20 cellular contexts compared by ENCODE assay signal in the genomic region with DNA sequence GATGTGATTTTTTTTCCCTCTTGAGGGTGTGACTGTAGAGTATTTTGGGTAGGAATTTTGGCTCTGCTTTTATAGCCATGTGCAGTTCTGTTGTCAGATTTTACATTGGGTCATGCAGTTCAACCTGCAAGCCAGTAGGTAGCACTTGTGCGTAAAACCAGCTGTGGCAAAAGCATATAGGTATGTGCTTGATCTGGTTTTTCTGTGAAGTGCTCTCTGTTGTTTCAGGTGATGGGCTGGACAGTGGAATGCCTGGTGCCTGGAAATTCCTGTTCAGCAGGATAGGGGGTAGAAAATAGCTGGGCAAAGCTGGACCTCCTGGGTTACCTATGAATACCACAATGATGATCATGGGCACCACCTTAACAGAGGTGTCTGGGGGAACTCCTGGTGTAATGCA.
DNase-seq lines count a peak whose midpoint lies in the region; ATAC-seq, FAIRE-seq and TF ChIP-seq lines count a peak whose summit lies in the region.
"Had no signal": no experiment of that assay in that cellular context is flagged by ENCODE, and none has a peak within 500 bp of the region (broad histone marks: within the 10 kb centered on the region; RNA-seq: fewer than 3 reads in every experiment).

No MANE protein-coding gene starts in this region.

- H3K27me3 Mint-ChIP-seq in GM23338 (ENCODE audit: insufficient read depth, low read depth, poor library complexity) (no peaks in the 10 kb centered on the region), endodermal cell (ENCODE audit: insufficient read depth) (no peaks in the 10 kb centered on the region)
- H3K27me3 Mint-ChIP-seq: activated CD4-positive, alpha-beta T cell treated with anti-CD3 and anti-CD28 coated beads, Interleukin-2, amount 10 ng/mL, durations not matched to agents 7 days and 5 days; natural killer cell treated with Interleukin-12 subunit alpha and Interleukin-12 subunit beta and Interleukin-15 and Interleukin-18, amount 100 ng/mL, for 72 hours had no signal

- H2AK5ac ChIP-seq in trophoblast cell (ENCODE audit: low read length), result no peak overlapping the region

- no peak overlapping the region for H2BK12ac ChIP-seq in trophoblast cell (ENCODE audit: low read length)

- ATAC-seq in GM23338, result no peak
- ATAC-seq in HG03175 (IDR thresholded peaks at IDR 0.05; ENCODE audit: unreplicated experiment), result no peak
- ATAC-seq in HG03280 (IDR thresholded peaks at IDR 0.05; ENCODE audit: unreplicated experiment), result no peak
- ATAC-seq: natural killer cell treated with Interleukin-12 subunit alpha and Interleukin-12 subunit beta and Interleukin-15 and Interleukin-18, amount 100 ng/mL, for 72 hours had no signal

- H3K36me3 Mint-ChIP-seq in GM23338 (ENCODE audit: low read depth) (peaks cover 7% of the 10 kb centered on the region), endodermal cell (ENCODE audit: low read depth) (no peaks in the 10 kb centered on the region)
- H3K36me3 Mint-ChIP-seq: brain; natural killer cell treated with Interleukin-12 subunit alpha and Interleukin-12 subunit beta and Interleukin-15 and Interleukin-18, amount 100 ng/mL, for 72 hours had no signal

- no peak overlapping the region for H2BK5ac ChIP-seq in trophoblast cell (ENCODE audit: low read depth, low read length, poor library complexity)

- peak overlapping the region; percentile 72; the same call in 1 of the 2 replicates for H2AFZ ChIP-seq in GM23338
- peak overlapping the region; percentile 51; the same call in 1 of the 2 replicates for H2AFZ ChIP-seq in OCI-LY1 (ENCODE audit: low read length)
- no peak overlapping the region for H2AFZ ChIP-seq in trophoblast cell (ENCODE audit: insufficient read depth, low read length, poor library complexity)

- peaks cover 4% of the 10 kb centered on the region for H3K79me1 ChIP-seq in trophoblast cell (ENCODE audit: low read length)

- H3K4me1 ChIP-seq in GM23338 (ENCODE audit: insufficient read depth) (no peaks in the 10 kb centered on the region), OCI-LY1 (ENCODE audit: insufficient read depth, low read length, severe bottlenecking) (peaks cover 15% of the 10 kb centered on the region), endodermal cell (ENCODE audit: control insufficient read depth, insufficient read depth, low read length) (no peaks in the 10 kb centered on the region), trophoblast cell (ENCODE audit: control insufficient read depth in 1 of 2, insufficient read depth in 2 of 2, low read length in 2 of 2) (peaks cover 8 to 10% of the 10 kb centered on the region in 2 experiments)
- H3K4me1 ChIP-seq: Caco-2 had no signal

- no peak overlapping the region for H3K9ac ChIP-seq in OCI-LY1 (ENCODE audit: low read length)
- H3K9ac ChIP-seq in endodermal cell (ENCODE audit: extremely low read depth, low read length, poor library complexity, severe bottlenecking), result no peak overlapping the region
- H3K9ac ChIP-seq in trophoblast cell (ENCODE audit: low read length), result no peak overlapping the region

- no peak overlapping the region for H3K4me3 ChIP-seq in GM23338
- no peak overlapping the region for H3K4me3 ChIP-seq in OCI-LY1 (ENCODE audit: low read depth, low read length, poor library complexity, severe bottlenecking)
- no peak overlapping the region for H3K4me3 ChIP-seq in endodermal cell (ENCODE audit: low read length)
- H3K4me3 ChIP-seq in trophoblast cell (ENCODE audit: low read depth, low read length), result no peak overlapping the region
- H3K4me3 ChIP-seq: coronary artery had no signal

- H3F3A ChIP-seq in GM23338 (replicated peaks; ENCODE audit: low read depth) (no peaks in the 10 kb centered on the region), OCI-LY1 (ENCODE audit: insufficient read depth, low read length) (no peaks in the 10 kb centered on the region)

- no peak overlapping the region for H3K27ac ChIP-seq in GM23338 (ENCODE audit: low read depth)
- H3K27ac ChIP-seq in OCI-LY1 (ENCODE audit: low read depth, low read length, poor library complexity, severe bottlenecking), result peak overlapping the region; percentile 13
- H3K27ac ChIP-seq in endodermal cell (ENCODE audit: low read depth, low read length), result no peak overlapping the region
- H3K27ac ChIP-seq in trophoblast cell (ENCODE audit: low read depth, low read length), result peak overlapping the region; percentile 31
- H3K27ac ChIP-seq: coronary artery had no signal

- no peaks in the 10 kb centered on the region for H3K36me3 ChIP-seq in GM23338 (ENCODE audit: insufficient read depth)
- no peaks in the 10 kb centered on the region for H3K36me3 ChIP-seq in OCI-LY1 (ENCODE audit: insufficient read depth, low read length)
- no peaks in the 10 kb centered on the region for H3K36me3 ChIP-seq in endodermal cell (ENCODE audit: control insufficient read depth, insufficient read depth, low read length)
- H3K36me3 ChIP-seq in trophoblast cell (ENCODE audit: control insufficient read depth in 1 of 2, insufficient read depth in 2 of 2, low read length in 2 of 2), result no peaks in the 10 kb centered on the region

- no peak overlapping the region for H4K91ac ChIP-seq in trophoblast cell (ENCODE audit: low read depth, low read length)

- H3K79me2 ChIP-seq in GM23338 (replicated peaks; ENCODE audit: insufficient read depth) (no peaks in the 10 kb centered on the region), OCI-LY1 (ENCODE audit: insufficient read depth, low read length) (no peaks in the 10 kb centered on the region), trophoblast cell (ENCODE audit: control insufficient read depth, insufficient read depth, low read length, poor library complexity) (no peaks in the 10 kb centered on the region)

- H3K27me3 ChIP-seq in GM23338 (ENCODE audit: insufficient read depth) (no peaks in the 10 kb centered on the region), OCI-LY1 (ENCODE audit: insufficient read depth, low read length) (no peaks in the 10 kb centered on the region), endodermal cell (ENCODE audit: control insufficient read depth, insufficient read depth, low read length, poor library complexity, severe bottlenecking) (no peaks in the 10 kb centered on the region), trophoblast cell (ENCODE audit: insufficient read depth, low read length) (no peaks in the 10 kb centered on the region)

- H3K9me3 ChIP-seq in OCI-LY1 (ENCODE audit: low read length) (peaks cover 3% of the 10 kb centered on the region; the same call in 1 of the 2 replicates), endodermal cell (ENCODE audit: control insufficient read depth, low read length) (no peaks in the 10 kb centered on the region), trophoblast cell (ENCODE audit: insufficient read depth, low read depth, low read length) (no peaks in the 10 kb centered on the region)
- H3K9me3 ChIP-seq: Caco-2 had no signal

- TF ChIP-seq CTCF in GM23338 (conservative IDR thresholded peaks at IDR 0.05; ENCODE audit: low read depth in 2 of 2) (peak; percentile 21 to 38), OCI-LY1 (IDR thresholded peaks at IDR 0.05; ENCODE audit: low read length) (peak; percentile 56), endodermal cell (conservative IDR thresholded peaks at IDR 0.05) (peak; percentile 62)

- no peak overlapping the region for H3K23ac ChIP-seq in trophoblast cell (ENCODE audit: low read length)

- no peak overlapping the region for H3K4me2 ChIP-seq in GM23338
- no peak overlapping the region for H3K4me2 ChIP-seq in OCI-LY1 (ENCODE audit: low read length)
- H3K4me2 ChIP-seq in trophoblast cell (ENCODE audit: low read length), result peak overlapping the region; percentile 39

- H3K4me1 Mint-ChIP-seq in GM23338 (no peaks in the 10 kb centered on the region), endodermal cell (no peaks in the 10 kb centered on the region)
- H3K4me1 Mint-ChIP-seq: activated CD4-positive, alpha-beta T cell treated with anti-CD3 and anti-CD28 coated beads, Interleukin-2, amount 10 ng/mL, durations not matched to agents 7 days and 5 days; brain had no signal

- H4K12ac ChIP-seq in trophoblast cell (ENCODE audit: low read depth, low read length), result no peak overlapping the region

- no peak overlapping the region for H3K4me3 Mint-ChIP-seq in GM23338
- H3K4me3 Mint-ChIP-seq in endodermal cell, result no peak overlapping the region
- H3K4me3 Mint-ChIP-seq: activated CD4-positive, alpha-beta T cell treated with anti-CD3 and anti-CD28 coated beads, Interleukin-2, amount 10 ng/mL, durations not matched to agents 7 days and 5 days; brain; natural killer cell treated with Interleukin-12 subunit alpha and Interleukin-12 subunit beta and Interleukin-15 and Interleukin-18, amount 100 ng/mL, for 72 hours had no signal

- H4K8ac ChIP-seq in trophoblast cell (ENCODE audit: low read depth, low read length), result no peak overlapping the region

- H3K9me3 Mint-ChIP-seq in GM23338 (peaks cover 5% of the 10 kb centered on the region), endodermal cell (peaks cover 5% of the 10 kb centered on the region)
- H3K9me3 Mint-ChIP-seq: activated CD4-positive, alpha-beta T cell treated with anti-CD3 and anti-CD28 coated beads, Interleukin-2, amount 10 ng/mL, durations not matched to agents 7 days and 5 days had no signal

- H2BK120ac ChIP-seq in trophoblast cell (ENCODE audit: insufficient read depth, low read length, poor library complexity), result no peak overlapping the region

- WGBS in endodermal cell (ENCODE audit: insufficient coverage in 1 of 2, insufficient read length in 1 of 2), 2 experiments, result 88 to 94% methylated on average over 1 of the region's 1 CpG
- WGBS in trophoblast cell (ENCODE audit: extremely low coverage, insufficient coverage, insufficient read length), result no CpG with 5 or more reads among the region's 1 CpG

- H3K27ac Mint-ChIP-seq in GM23338 (no peak overlapping the region), endodermal cell (no peak overlapping the region)
- H3K27ac Mint-ChIP-seq: activated CD4-positive, alpha-beta T cell treated with anti-CD3 and anti-CD28 coated beads, Interleukin-2, amount 10 ng/mL, durations not matched to agents 7 days and 5 days; activated T-helper 2 cell treated with anti-CD3 and anti-CD28 coated beads, Interferon-gamma antibody, Interleukin-2, Interleukin-4, amounts not matched to agents 10 μg/mL and 5 μg/mL and 100 μg/mL, durations not matched to agents 14 hours and 24 hours and 36 hours; natural killer cell treated with Interleukin-12 subunit alpha and Interleukin-12 subunit beta and Interleukin-15 and Interleukin-18, amount 100 ng/mL, for 72 hours had no signal

- H3K14ac ChIP-seq in trophoblast cell (ENCODE audit: low read length), result no peak overlapping the region

- DNase-seq in GM23338 (ENCODE audit: low spot score) (peak; percentile 17), endodermal cell (no peak), trophoblast cell (peak; percentile 17 to 40), RCC 7860 (ENCODE audit: low spot score) (no peak), NCI-H2171 treated with DMSO at 0.1 percent for 48 hours (lab: John Stamatoyannopoulos, UW) (no peak)
- DNase-seq: activated CD4-positive, alpha-beta T cell treated with anti-CD3 and anti-CD28 coated beads, Interleukin-2, amount 10 ng/mL, durations not matched to agents 7 days and 5 days; foreskin fibroblast; hypothalamus; NCI-H1105; NCI-H2107; NCI-H524 treated with DMSO at 0.1 percent for 48 hours had no signal

- H4K20me1 ChIP-seq in GM23338 (replicated peaks; ENCODE audit: insufficient read depth) (no peaks in the 10 kb centered on the region), OCI-LY1 (ENCODE audit: insufficient read depth, low read length) (no peaks in the 10 kb centered on the region)

- H3K4ac ChIP-seq in trophoblast cell (ENCODE audit: low read depth, low read length), result no peak overlapping the region

- FAIRE-seq in RCC 7860 (lab: Jason Lieb, UNC), result no peak
- FAIRE-seq: G401.6 had no signal

- no peaks in the 10 kb centered on the region for H3K9me2 ChIP-seq in GM23338 (ENCODE audit: insufficient read depth)
- no peaks in the 10 kb centered on the region for H3K9me2 ChIP-seq in OCI-LY1 (ENCODE audit: low read depth, low read length)

- H3K18ac ChIP-seq in trophoblast cell (ENCODE audit: low read length), result no peak overlapping the region

Comparison
In these comparisons a context has a peak if more than half of its experiments do, and no peak if none do; other contexts are left out.
1. DNase-seq: peak in GM23338 (single experiment) and trophoblast cell (2 of 2); none in endodermal cell (single experiment), RCC 7860 (single experiment) and NCI-H2171 treated with DMSO at 0.1 percent for 48 hours (single experiment).
2. H3K27ac ChIP-seq: peak in OCI-LY1 (single experiment) and trophoblast cell (single experiment); none in GM23338 (single experiment) and endodermal cell (single experiment).
3. Peak in every context shown above with its lines, with median percentiles within 50 percentile points of each other: CTCF ChIP-seq.